Comparison of ENCODE assay signal across 8 cellular contexts in genomic region chr15:31488437-31489204, GRCh38.
DNase-seq lines count a peak whose midpoint lies in the region; ATAC-seq and TF ChIP-seq lines count a peak whose summit lies in the region.

No MANE protein-coding gene starts in this region.

- peak overlapping the region in 6 of 9 donors; percentile 14 to 87 (median 68) for H3K27ac Mint-ChIP-seq in naive thymus-derived CD4-positive, alpha-beta T cell

- peak overlapping the region; percentile 55 to 80 (median 63) for H3K27ac ChIP-seq in esophagus squamous epithelium
- H3K27ac ChIP-seq in naive thymus-derived CD4-positive, alpha-beta T cell (ENCODE audit: low read depth, low read length): no peak overlapping the region

- H3K36me3 Mint-ChIP-seq in naive thymus-derived CD4-positive, alpha-beta T cell: peaks cover 3 to 27% (median 8%) of the 10 kb centered on the region in 5 donors

- in situ Hi-C loops in ACHN (cut with HindIII; ENCODE audit: low pct_ligation_motif_present, low pct_unique_long_range_greater_than_20kb, low sequenced_read_pairs): no loop called here

- DNase-seq in ACHN (peak; percentile 82), GM10266 (ENCODE audit: extremely low spot score) (peak; percentile 85), NCI-H748 (lab: John Stamatoyannopoulos, UW; ENCODE audit: unreplicated experiment) (peak; percentile 67), activated T-cell treated with anti-CD3 and anti-CD28 coated beads for 4 hours (peak; percentile 29), esophagus squamous epithelium (lab: John Stamatoyannopoulos, UW) (no peak)
- peak; percentile 25 to 70 (median 64) for DNase-seq in naive thymus-derived CD4-positive, alpha-beta T cell

- intact Hi-C loops in esophagus squamous epithelium (cut with DNase I): loop anchor here (5.0 to 10.0 kb wide), 5 partner anchors 54 to 286 kb away; no protein-coding TSS in a partner anchor
- intact Hi-C loops in naive thymus-derived CD4-positive, alpha-beta T cell (cut with micrococcal nuclease): loop anchor here (1.0 to 5.0 kb wide), 13 partner anchors 16 to 686 kb away; partner anchors contain the start of genes KLF13 (in 2 of the 2) and MTMR10 (in 1 of the 2)

- POLR2A ChIA-PET in naive thymus-derived CD4-positive, alpha-beta T cell (lab: Charles Lee): interaction anchor here (0.6 to 2.9 kb wide), 19 partner anchors 16 to 288 kb away, joined by 3 to 30 read pairs (median 4); partner anchors contain the start of gene KLF13

- H3K4me3 ChIP-seq in esophagus squamous epithelium: no peak overlapping the region
- H3K4me3 ChIP-seq in naive thymus-derived CD4-positive, alpha-beta T cell (ENCODE audit: low read length): no peak overlapping the region

- H3K27me3 Mint-ChIP-seq in naive thymus-derived CD4-positive, alpha-beta T cell: no peaks in the 10 kb centered on the region

- TF ChIP-seq CTCF in GM10266 (IDR thresholded peaks at IDR 0.05; ENCODE audit: control insufficient read depth, insufficient read depth, low read depth, missing control alignments) (peak; percentile 68), esophagus squamous epithelium (IDR thresholded peaks at IDR 0.05) (peak; percentile 86 to 98 (median 96))

- no peaks in the 10 kb centered on the region for H3K36me3 ChIP-seq in esophagus squamous epithelium
- H3K36me3 ChIP-seq in naive thymus-derived CD4-positive, alpha-beta T cell (ENCODE audit: control insufficient read depth in 2 of 3, insufficient read depth in 3 of 3, low read length in 3 of 3): no peaks in the 10 kb centered on the region

- ATAC-seq in HG03378 (IDR thresholded peaks at IDR 0.05; ENCODE audit: unreplicated experiment): peak; percentile 43
- peak; percentile 78 for ATAC-seq in naive thymus-derived CD4-positive, alpha-beta T cell
- no peak for ATAC-seq in GM21390 (IDR thresholded peaks at IDR 0.05; ENCODE audit: unreplicated experiment)

- peaks cover 0 to 18% (median 6%) of the 10 kb centered on the region in 11 donors for H3K9me3 Mint-ChIP-seq in naive thymus-derived CD4-positive, alpha-beta T cell

- H3K4me3 Mint-ChIP-seq in naive thymus-derived CD4-positive, alpha-beta T cell: peak overlapping the region in 2 of 10 donors; percentile 47 to 65

- peaks cover 24 to 57% (median 29%) of the 10 kb centered on the region in 3 donors for H3K4me1 ChIP-seq in esophagus squamous epithelium
- H3K4me1 ChIP-seq in naive thymus-derived CD4-positive, alpha-beta T cell (ENCODE audit: control insufficient read depth in 2 of 2, insufficient read depth in 2 of 2, low read length in 2 of 2): peaks cover 23 to 26% of the 10 kb centered on the region in 2 donors

- CTCF ChIA-PET in naive thymus-derived CD4-positive, alpha-beta T cell (lab: Charles Lee): interaction anchor here (0.6 to 5.2 kb wide), 36 partner anchors 9 to 831 kb away, joined by 3 to 117 read pairs (median 4); partner anchors contain the start of gene FAN1

- peaks cover 0 to 12% (median 0%) of the 10 kb centered on the region in 3 donors for H3K9me3 ChIP-seq in esophagus squamous epithelium
- no peaks in the 10 kb centered on the region for H3K9me3 ChIP-seq in naive thymus-derived CD4-positive, alpha-beta T cell (ENCODE audit: control insufficient read depth in 2 of 3, low read length in 3 of 3)

- H3K4me1 Mint-ChIP-seq in naive thymus-derived CD4-positive, alpha-beta T cell: peaks cover 14 to 71% (median 28%) of the 10 kb centered on the region in 7 donors

- TF ChIP-seq POLR2A in esophagus squamous epithelium (IDR thresholded peaks at IDR 0.05): no peak

- WGBS in esophagus squamous epithelium, 2 donors: 0 to 16% methylated on average over 2 to 5 of the region's 7 CpGs

- H3K27me3 ChIP-seq in esophagus squamous epithelium: peaks cover 0 to 8% (median 0%) of the 10 kb centered on the region in 4 donors
- H3K27me3 ChIP-seq in naive thymus-derived CD4-positive, alpha-beta T cell (ENCODE audit: control insufficient read depth in 2 of 2, insufficient read depth in 2 of 2, low read length in 2 of 2): no peaks in the 10 kb centered on the region
